Comparison of ENCODE assay signal across 9 cellular contexts in the genomic region with DNA sequence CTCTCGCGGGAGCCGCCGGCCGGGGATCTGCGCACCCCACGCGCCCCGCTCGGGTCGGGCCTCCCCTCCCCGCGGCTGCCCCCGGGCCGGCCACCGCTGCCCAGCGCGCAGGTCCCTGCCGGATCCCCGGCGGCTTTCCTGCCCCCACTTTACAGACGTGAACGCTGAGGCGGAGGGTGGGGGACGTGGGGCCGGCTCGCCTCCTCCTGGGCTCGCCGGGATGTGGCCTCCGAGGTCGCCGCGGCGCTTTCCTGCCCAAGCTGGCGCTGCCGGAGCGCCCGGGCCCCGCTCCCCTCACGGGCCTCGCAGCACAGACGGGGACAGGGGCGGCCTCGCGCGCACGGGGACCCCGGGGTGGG. TPM values are rescaled to one million over a fixed set of nuclear protein-coding genes. Genes with fewer than 3 reads are reported as not detected.
A peak's percentile ranks its signal among the peaks of the same experiment; 100 is the strongest.
DNase-seq lines count a peak whose midpoint lies in the region; ATAC-seq and TF ChIP-seq lines count a peak whose summit lies in the region.
"Had no signal": no experiment of that assay in that cellular context is flagged by ENCODE, and none has a peak within 500 bp of the region (broad histone marks: within the 10 kb centered on the region; RNA-seq: fewer than 3 reads in every experiment).

No MANE protein-coding gene starts in this region.

- peaks cover 74% of the 10 kb centered on the region for H3K27me3 Mint-ChIP-seq in activated naive CD4-positive, alpha-beta T cell treated with anti-CD3 and anti-CD28 coated beads, Interleukin-2, amount 10 ng/mL, durations not matched to agents 7 days and 5 days

- in situ Hi-C loops in ACHN (cut with HindIII; ENCODE audit: low pct_ligation_motif_present, low pct_unique_long_range_greater_than_20kb, low sequenced_read_pairs) = no loop called here

- TF ChIP-seq CTCF in dorsolateral prefrontal cortex (IDR thresholded peaks at IDR 0.05 in 54 of 56, conservative IDR thresholded peaks at IDR 0.05 in 2 of 56; ENCODE audit: low read depth in 1 of 56, partially characterized antibody in 56 of 56) (no peak), lower leg skin (IDR thresholded peaks at IDR 0.05) (no peak), tibial nerve (IDR thresholded peaks at IDR 0.05) (no peak)

- no peaks in the 10 kb centered on the region for H3K36me3 ChIP-seq in tibial nerve

- peaks cover 2% of the 10 kb centered on the region for H3K4me1 Mint-ChIP-seq in activated naive CD4-positive, alpha-beta T cell treated with anti-CD3 and anti-CD28 coated beads, Interleukin-2, amount 10 ng/mL, durations not matched to agents 7 days and 5 days

- H3K27me3 ChIP-seq in dorsolateral prefrontal cortex (peaks cover 0 to 17% (median 0%) of the 10 kb centered on the region in 45 donors), tibial nerve (peaks cover 0 to 32% of the 10 kb centered on the region in 2 donors)

- H3K27ac Mint-ChIP-seq in activated naive CD4-positive, alpha-beta T cell treated with anti-CD3 and anti-CD28 coated beads, Interleukin-2, amount 10 ng/mL, durations not matched to agents 7 days and 5 days = no peak overlapping the region

- CTCF ChIA-PET in activated naive CD4-positive, alpha-beta T cell treated with anti-CD3 and anti-CD28 coated beads, Interleukin-2, amount 10 ng/mL, durations not matched to agents 7 days and 5 days (lab: Charles Lee) = no interaction called here

- H3K36me3 Mint-ChIP-seq in activated naive CD4-positive, alpha-beta T cell treated with anti-CD3 and anti-CD28 coated beads, Interleukin-2, amount 10 ng/mL, durations not matched to agents 7 days and 5 days = no peaks in the 10 kb centered on the region

- H3K27ac ChIP-seq in dorsolateral prefrontal cortex (peak overlapping the region in 56 of 59 donors; percentile 45 to 96 (median 82)), tibial nerve (peak overlapping the region in 3 of 4 donors; percentile 50 to 67 (median 66))

- WGBS in lower leg skin, 2 donors = 4% methylated on average over 32 of the region's 48 CpGs; no CpG with 5 or more reads in 1 of the 2 donors
- WGBS in tibial nerve, 2 donors = 1 to 2% methylated on average over 10 to 24 of the region's 48 CpGs

- H3K4me3 Mint-ChIP-seq in activated naive CD4-positive, alpha-beta T cell treated with anti-CD3 and anti-CD28 coated beads, Interleukin-2, amount 10 ng/mL, durations not matched to agents 7 days and 5 days = no peak overlapping the region

- no peak for ATAC-seq in HG03342 (IDR thresholded peaks at IDR 0.05; ENCODE audit: unreplicated experiment)

- TF ChIP-seq POLR2A in lower leg skin (IDR thresholded peaks at IDR 0.05) (no peak), tibial nerve (IDR thresholded peaks at IDR 0.05) (no peak)

- no peaks in the 10 kb centered on the region for H3K9me3 ChIP-seq in tibial nerve

- no peaks in the 10 kb centered on the region for H3K9me3 Mint-ChIP-seq in activated naive CD4-positive, alpha-beta T cell treated with anti-CD3 and anti-CD28 coated beads, Interleukin-2, amount 10 ng/mL, durations not matched to agents 7 days and 5 days

- H3K4me1 ChIP-seq in tibial nerve = peaks cover 0 to 44% (median 18%) of the 10 kb centered on the region in 4 donors

- TF ChIP-seq EP300 in tibial nerve (IDR thresholded peaks at IDR 0.05) = no peak

- DNase-seq in activated naive CD4-positive, alpha-beta T cell treated with anti-CD3 and anti-CD28 coated beads, Interleukin-2, amount 10 ng/mL, durations not matched to agents 7 days and 5 days = peak; percentile 53
- DNase-seq in activated naive CD4-positive, alpha-beta T cell (lab: John Stamatoyannopoulos, UW) = no peak
- no peak for DNase-seq in dorsolateral prefrontal cortex
- DNase-seq in lower leg skin (ENCODE audit: low spot score in 2 of 2) = no peak
- DNase-seq in tibial nerve (ENCODE audit: low spot score in 2 of 2) = no peak
- no peak for DNase-seq in ACHN
- no peak for DNase-seq in NCI-H446 treated with DMSO at 0.1 percent for 48 hours (lab: John Stamatoyannopoulos, UW)
- DNase-seq: activated naive CD4-positive, alpha-beta T cell treated with anti-CD3 and anti-CD28 coated beads, Interleukin-2, amount 50 U/mL, for 16 hours had no signal

- H3K4me3 ChIP-seq in dorsolateral prefrontal cortex (peak overlapping the region; percentile 14 to 69 (median 51)), lower leg skin (ENCODE audit: low read depth, poor library complexity, severe bottlenecking) (peak overlapping the region; percentile 8), tibial nerve (peak overlapping the region; percentile 29 to 51 (median 40))

- intact Hi-C loops in dorsolateral prefrontal cortex (cut with DNase I) = no loop called here
- intact Hi-C loops in lower leg skin (cut with DNase I; ENCODE audit: low total_unique reads) = no loop called here

RNA-seq across cellular contexts. Expression of a gene that starts 26.7 kb away (rescaled TPM):
- total RNA-seq in dorsolateral prefrontal cortex = 10 to 100 TPM in 119 of 120 experiments, 1 to 10 TPM in 1; 4.8 to 43.6 (median 22.0) TPM
- 10 to 100 TPM; 19.1 to 31.5 (median 27.6) TPM for total RNA-seq in lower leg skin
- total RNA-seq in tibial nerve = 10 to 100 TPM in 1 of 4 donors, 1 to 10 TPM in 3; 7.3 to 12.6 (median 7.8) TPM

RNA-seq across cellular contexts. Expression of a gene that starts 31.5 kb away (rescaled TPM):
- 100 to 1,000 TPM in 30 of 120 experiments, 10 to 100 TPM in 90; 57.6 to 158 (median 87.2) TPM for total RNA-seq in dorsolateral prefrontal cortex
- total RNA-seq in lower leg skin = 10 to 100 TPM; 50.4 to 80.0 (median 61.2) TPM
- 100 to 1,000 TPM in 1 of 4 donors, 10 to 100 TPM in 3; 56.3 to 137 (median 63.9) TPM for total RNA-seq in tibial nerve

RNA-seq across cellular contexts. Expression of a gene that starts 43.4 kb away (rescaled TPM):
- 10 to 100 TPM in 108 of 120 experiments, 1 to 10 TPM in 12; 6.6 to 29.4 (median 16.4) TPM for total RNA-seq in dorsolateral prefrontal cortex
- 10 to 100 TPM; 34.2 to 51.5 (median 40.3) TPM for total RNA-seq in lower leg skin
- 10 to 100 TPM; 18.6 to 37.3 (median 35.0) TPM for total RNA-seq in tibial nerve

RNA-seq across cellular contexts. Expression of a gene that starts 56.5 kb away (rescaled TPM):
- total RNA-seq in dorsolateral prefrontal cortex (10 to 100 TPM in 18 of 120 experiments, 1 to 10 TPM in 102; 1.6 to 17.4 (median 6.5) TPM), lower leg skin (10 to 100 TPM in 1 of 4 donors, 1 to 10 TPM in 3; 2.4 to 14.2 (median 5.3) TPM), tibial nerve (10 to 100 TPM; 27.6 to 64.7 (median 50.0) TPM)
